ENCODE assay signal across 1 cellular context in the genomic region with DNA sequence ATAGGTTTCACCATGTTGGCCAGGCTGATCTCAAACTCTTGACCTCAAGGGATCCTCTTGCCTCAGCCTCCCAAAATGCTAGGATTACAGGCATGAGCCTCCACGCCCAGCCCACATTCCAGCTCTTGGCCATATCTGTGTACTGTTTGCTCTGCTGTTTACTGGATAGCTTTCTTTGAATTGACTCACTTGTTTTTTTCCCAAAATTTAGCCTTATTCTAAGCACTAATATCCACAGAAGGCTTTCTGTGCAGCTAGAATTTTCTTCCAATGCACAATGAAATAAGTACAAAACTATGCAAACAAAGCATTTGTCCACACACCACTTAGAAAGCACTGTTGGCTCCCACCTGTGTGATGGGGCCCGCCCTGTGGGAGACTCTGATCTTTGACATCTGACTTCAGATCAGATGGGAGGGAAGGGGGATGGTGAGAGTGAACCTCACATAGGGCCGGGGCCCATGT.
TF ChIP-seq lines count a peak whose summit lies in the region.

No MANE protein-coding gene starts in this region.

TF ChIP-seq in HepG2, 621 proteins besides CTCF, POLR2A, EP300 and RAD21 (continued from another document and continues in another):
- TF ChIP-seq, protein P1, sequence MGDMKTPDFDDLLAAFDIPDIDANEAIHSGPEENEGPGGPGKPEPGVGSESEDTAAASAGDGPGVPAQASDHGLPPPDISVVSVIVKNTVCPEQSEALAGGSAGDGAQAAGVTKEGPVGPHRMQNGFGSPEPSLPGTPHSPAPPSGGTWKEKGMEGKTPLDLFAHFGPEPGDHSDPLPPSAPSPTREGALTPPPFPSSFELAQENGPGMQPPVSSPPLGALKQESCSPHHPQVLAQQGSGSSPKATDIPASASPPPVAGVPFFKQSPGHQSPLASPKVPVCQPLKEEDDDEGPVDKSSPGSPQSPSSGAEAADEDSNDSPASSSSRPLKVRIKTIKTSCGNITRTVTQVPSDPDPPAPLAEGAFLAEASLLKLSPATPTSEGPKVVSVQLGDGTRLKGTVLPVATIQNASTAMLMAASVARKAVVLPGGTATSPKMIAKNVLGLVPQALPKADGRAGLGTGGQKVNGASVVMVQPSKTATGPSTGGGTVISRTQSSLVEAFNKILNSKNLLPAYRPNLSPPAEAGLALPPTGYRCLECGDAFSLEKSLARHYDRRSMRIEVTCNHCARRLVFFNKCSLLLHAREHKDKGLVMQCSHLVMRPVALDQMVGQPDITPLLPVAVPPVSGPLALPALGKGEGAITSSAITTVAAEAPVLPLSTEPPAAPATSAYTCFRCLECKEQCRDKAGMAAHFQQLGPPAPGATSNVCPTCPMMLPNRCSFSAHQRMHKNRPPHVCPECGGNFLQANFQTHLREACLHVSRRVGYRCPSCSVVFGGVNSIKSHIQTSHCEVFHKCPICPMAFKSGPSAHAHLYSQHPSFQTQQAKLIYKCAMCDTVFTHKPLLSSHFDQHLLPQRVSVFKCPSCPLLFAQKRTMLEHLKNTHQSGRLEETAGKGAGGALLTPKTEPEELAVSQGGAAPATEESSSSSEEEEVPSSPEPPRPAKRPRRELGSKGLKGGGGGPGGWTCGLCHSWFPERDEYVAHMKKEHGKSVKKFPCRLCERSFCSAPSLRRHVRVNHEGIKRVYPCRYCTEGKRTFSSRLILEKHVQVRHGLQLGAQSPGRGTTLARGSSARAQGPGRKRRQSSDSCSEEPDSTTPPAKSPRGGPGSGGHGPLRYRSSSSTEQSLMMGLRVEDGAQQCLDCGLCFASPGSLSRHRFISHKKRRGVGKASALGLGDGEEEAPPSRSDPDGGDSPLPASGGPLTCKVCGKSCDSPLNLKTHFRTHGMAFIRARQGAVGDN (CRISPR knock-in tag; IDR thresholded peaks at IDR 0.05), result no peak
- no peak for TF ChIP-seq ZBTB8A (CRISPR knock-in tag; IDR thresholded peaks at IDR 0.05; ENCODE audit: borderline replicate concordance, low read depth)
- peak; percentile 21; the same call in 1 of the 2 replicates for TF ChIP-seq HMG20A (CRISPR knock-in tag; IDR thresholded peaks at IDR 0.05; ENCODE audit: borderline replicate concordance)
- no peak for TF ChIP-seq NFE2L2 (IDR thresholded peaks at IDR 0.05; ENCODE audit: low read length)
- TF ChIP-seq PITX1 (CRISPR knock-in tag; IDR thresholded peaks at IDR 0.05), result no peak; the same call in 1 of the 2 replicates
- no peak for TF ChIP-seq ZNF567 (CRISPR knock-in tag; IDR thresholded peaks at IDR 0.05; ENCODE audit: borderline replicate concordance)
- 0 out of 2 replicates have a peak, but pooled peaks have one; percentile 31 for TF ChIP-seq NCOA2 (CRISPR knock-in tag; IDR thresholded peaks at IDR 0.05)
- no peak for TF ChIP-seq SPEN (CRISPR knock-in tag; IDR thresholded peaks at IDR 0.05; ENCODE audit: low read depth)
- no peak for TF ChIP-seq IKZF1 (IDR thresholded peaks at IDR 0.05)
- TF ChIP-seq ZNF7 (CRISPR knock-in tag; IDR thresholded peaks at IDR 0.05), result peak; percentile 80
- no peak for TF ChIP-seq YEATS4 (CRISPR knock-in tag; IDR thresholded peaks at IDR 0.05; ENCODE audit: borderline replicate concordance)
- no peak for TF ChIP-seq HNRNPK (IDR thresholded peaks at IDR 0.05; ENCODE audit: low read depth, low read length, poor library complexity, severe bottlenecking)
- no peak for TF ChIP-seq SETDB1 (CRISPR knock-in tag; IDR thresholded peaks at IDR 0.05; ENCODE audit: borderline replicate concordance)
- TF ChIP-seq ZNF552 (CRISPR knock-in tag; IDR thresholded peaks at IDR 0.05; ENCODE audit: borderline replicate concordance), result no peak
- peak; percentile 72; the same call in 1 of the 2 replicates for TF ChIP-seq BCL6 (CRISPR knock-in tag; IDR thresholded peaks at IDR 0.05)
- TF ChIP-seq ZNF253 (CRISPR knock-in tag; IDR thresholded peaks at IDR 0.05; ENCODE audit: borderline replicate concordance), result no peak
- TF ChIP-seq GABPB1 (CRISPR knock-in tag; IDR thresholded peaks at IDR 0.05), result no peak
- TF ChIP-seq ZNF12 (CRISPR knock-in tag; IDR thresholded peaks at IDR 0.05), result no peak
- no peak for TF ChIP-seq SMAD1 (CRISPR knock-in tag; IDR thresholded peaks at IDR 0.05; ENCODE audit: borderline replicate concordance, low read depth)
- peak; percentile 17; the same call in 1 of the 2 replicates for TF ChIP-seq ZNF317 (CRISPR knock-in tag; IDR thresholded peaks at IDR 0.05)
- TF ChIP-seq ZNF777 (CRISPR knock-in tag; IDR thresholded peaks at IDR 0.05), result no peak
- TF ChIP-seq NAIF1 (CRISPR knock-in tag; IDR thresholded peaks at IDR 0.05; ENCODE audit: borderline replicate concordance), result no peak
- TF ChIP-seq, protein P2, sequence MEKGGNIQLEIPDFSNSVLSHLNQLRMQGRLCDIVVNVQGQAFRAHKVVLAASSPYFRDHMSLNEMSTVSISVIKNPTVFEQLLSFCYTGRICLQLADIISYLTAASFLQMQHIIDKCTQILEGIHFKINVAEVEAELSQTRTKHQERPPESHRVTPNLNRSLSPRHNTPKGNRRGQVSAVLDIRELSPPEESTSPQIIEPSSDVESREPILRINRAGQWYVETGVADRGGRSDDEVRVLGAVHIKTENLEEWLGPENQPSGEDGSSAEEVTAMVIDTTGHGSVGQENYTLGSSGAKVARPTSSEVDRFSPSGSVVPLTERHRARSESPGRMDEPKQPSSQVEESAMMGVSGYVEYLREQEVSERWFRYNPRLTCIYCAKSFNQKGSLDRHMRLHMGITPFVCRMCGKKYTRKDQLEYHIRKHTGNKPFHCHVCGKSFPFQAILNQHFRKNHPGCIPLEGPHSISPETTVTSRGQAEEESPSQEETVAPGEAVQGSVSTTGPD (CRISPR knock-in tag; IDR thresholded peaks at IDR 0.05), result no peak
- TF ChIP-seq HNF4A (CRISPR knock-in tag; IDR thresholded peaks at IDR 0.05), result peak; percentile 83
- TF ChIP-seq SUZ12 (IDR thresholded peaks at IDR 0.05; ENCODE audit: low read depth, low read length), result no peak
- TF ChIP-seq TRIM24 (CRISPR knock-in tag; IDR thresholded peaks at IDR 0.05), result no peak
- no peak for TF ChIP-seq PCBP2 (optimal IDR thresholded peaks at IDR 0.05; ENCODE audit: low read depth, low read length, poor library complexity, severe bottlenecking)
- TF ChIP-seq ZNF34 (CRISPR knock-in tag; IDR thresholded peaks at IDR 0.05; ENCODE audit: borderline replicate concordance), result no peak
- no peak for TF ChIP-seq SOX6 (IDR thresholded peaks at IDR 0.05)
- peak; percentile 85 for TF ChIP-seq SOX6 (CRISPR knock-in tag; IDR thresholded peaks at IDR 0.05)
- TF ChIP-seq, protein P3, sequence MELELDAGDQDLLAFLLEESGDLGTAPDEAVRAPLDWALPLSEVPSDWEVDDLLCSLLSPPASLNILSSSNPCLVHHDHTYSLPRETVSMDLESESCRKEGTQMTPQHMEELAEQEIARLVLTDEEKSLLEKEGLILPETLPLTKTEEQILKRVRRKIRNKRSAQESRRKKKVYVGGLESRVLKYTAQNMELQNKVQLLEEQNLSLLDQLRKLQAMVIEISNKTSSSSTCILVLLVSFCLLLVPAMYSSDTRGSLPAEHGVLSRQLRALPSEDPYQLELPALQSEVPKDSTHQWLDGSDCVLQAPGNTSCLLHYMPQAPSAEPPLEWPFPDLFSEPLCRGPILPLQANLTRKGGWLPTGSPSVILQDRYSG (CRISPR knock-in tag; IDR thresholded peaks at IDR 0.05), result no peak
- TF ChIP-seq, protein P4, sequence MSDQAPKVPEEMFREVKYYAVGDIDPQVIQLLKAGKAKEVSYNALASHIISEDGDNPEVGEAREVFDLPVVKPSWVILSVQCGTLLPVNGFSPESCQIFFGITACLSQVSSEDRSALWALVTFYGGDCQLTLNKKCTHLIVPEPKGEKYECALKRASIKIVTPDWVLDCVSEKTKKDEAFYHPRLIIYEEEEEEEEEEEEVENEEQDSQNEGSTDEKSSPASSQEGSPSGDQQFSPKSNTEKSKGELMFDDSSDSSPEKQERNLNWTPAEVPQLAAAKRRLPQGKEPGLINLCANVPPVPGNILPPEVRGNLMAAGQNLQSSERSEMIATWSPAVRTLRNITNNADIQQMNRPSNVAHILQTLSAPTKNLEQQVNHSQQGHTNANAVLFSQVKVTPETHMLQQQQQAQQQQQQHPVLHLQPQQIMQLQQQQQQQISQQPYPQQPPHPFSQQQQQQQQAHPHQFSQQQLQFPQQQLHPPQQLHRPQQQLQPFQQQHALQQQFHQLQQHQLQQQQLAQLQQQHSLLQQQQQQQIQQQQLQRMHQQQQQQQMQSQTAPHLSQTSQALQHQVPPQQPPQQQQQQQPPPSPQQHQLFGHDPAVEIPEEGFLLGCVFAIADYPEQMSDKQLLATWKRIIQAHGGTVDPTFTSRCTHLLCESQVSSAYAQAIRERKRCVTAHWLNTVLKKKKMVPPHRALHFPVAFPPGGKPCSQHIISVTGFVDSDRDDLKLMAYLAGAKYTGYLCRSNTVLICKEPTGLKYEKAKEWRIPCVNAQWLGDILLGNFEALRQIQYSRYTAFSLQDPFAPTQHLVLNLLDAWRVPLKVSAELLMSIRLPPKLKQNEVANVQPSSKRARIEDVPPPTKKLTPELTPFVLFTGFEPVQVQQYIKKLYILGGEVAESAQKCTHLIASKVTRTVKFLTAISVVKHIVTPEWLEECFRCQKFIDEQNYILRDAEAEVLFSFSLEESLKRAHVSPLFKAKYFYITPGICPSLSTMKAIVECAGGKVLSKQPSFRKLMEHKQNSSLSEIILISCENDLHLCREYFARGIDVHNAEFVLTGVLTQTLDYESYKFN (CRISPR knock-in tag; conservative IDR thresholded peaks at IDR 0.05), result peak; percentile 75
- TF ChIP-seq, protein P5, sequence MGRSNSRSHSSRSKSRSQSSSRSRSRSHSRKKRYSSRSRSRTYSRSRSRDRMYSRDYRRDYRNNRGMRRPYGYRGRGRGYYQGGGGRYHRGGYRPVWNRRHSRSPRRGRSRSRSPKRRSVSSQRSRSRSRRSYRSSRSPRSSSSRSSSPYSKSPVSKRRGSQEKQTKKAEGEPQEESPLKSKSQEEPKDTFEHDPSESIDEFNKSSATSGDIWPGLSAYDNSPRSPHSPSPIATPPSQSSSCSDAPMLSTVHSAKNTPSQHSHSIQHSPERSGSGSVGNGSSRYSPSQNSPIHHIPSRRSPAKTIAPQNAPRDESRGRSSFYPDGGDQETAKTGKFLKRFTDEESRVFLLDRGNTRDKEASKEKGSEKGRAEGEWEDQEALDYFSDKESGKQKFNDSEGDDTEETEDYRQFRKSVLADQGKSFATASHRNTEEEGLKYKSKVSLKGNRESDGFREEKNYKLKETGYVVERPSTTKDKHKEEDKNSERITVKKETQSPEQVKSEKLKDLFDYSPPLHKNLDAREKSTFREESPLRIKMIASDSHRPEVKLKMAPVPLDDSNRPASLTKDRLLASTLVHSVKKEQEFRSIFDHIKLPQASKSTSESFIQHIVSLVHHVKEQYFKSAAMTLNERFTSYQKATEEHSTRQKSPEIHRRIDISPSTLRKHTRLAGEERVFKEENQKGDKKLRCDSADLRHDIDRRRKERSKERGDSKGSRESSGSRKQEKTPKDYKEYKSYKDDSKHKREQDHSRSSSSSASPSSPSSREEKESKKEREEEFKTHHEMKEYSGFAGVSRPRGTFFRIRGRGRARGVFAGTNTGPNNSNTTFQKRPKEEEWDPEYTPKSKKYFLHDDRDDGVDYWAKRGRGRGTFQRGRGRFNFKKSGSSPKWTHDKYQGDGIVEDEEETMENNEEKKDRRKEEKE (IDR thresholded peaks at IDR 0.05), result no peak
- TF ChIP-seq ZNF530 (CRISPR knock-in tag; IDR thresholded peaks at IDR 0.05; ENCODE audit: low read depth), result no peak
- TF ChIP-seq ZNF547 (CRISPR knock-in tag; IDR thresholded peaks at IDR 0.05), result no peak
- TF ChIP-seq EHMT2 (IDR thresholded peaks at IDR 0.05; ENCODE audit: borderline replicate concordance, low read depth, low read length), result 0 out of 2 replicates have a peak, but pooled peaks have one; percentile 14
- peak; percentile 27 to 71; a peak in 3 of 4 replicates for TF ChIP-seq NR2F1 (CRISPR knock-in tag; IDR thresholded peaks at IDR 0.05)
- TF ChIP-seq, protein P6, sequence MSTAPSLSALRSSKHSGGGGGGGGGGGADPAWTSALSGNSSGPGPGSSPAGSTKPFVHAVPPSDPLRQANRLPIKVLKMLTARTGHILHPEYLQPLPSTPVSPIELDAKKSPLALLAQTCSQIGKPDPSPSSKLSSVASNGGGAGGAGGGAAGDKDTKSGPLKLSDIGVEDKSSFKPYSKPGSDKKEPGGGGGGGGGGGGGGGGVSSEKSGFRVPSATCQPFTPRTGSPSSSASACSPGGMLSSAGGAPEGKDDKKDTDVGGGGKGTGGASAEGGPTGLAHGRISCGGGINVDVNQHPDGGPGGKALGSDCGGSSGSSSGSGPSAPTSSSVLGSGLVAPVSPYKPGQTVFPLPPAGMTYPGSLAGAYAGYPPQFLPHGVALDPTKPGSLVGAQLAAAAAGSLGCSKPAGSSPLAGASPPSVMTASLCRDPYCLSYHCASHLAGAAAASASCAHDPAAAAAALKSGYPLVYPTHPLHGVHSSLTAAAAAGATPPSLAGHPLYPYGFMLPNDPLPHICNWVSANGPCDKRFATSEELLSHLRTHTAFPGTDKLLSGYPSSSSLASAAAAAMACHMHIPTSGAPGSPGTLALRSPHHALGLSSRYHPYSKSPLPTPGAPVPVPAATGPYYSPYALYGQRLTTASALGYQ (CRISPR knock-in tag; IDR thresholded peaks at IDR 0.05), result no peak; the same call in 1 of the 2 replicates
- TF ChIP-seq, protein P7, sequence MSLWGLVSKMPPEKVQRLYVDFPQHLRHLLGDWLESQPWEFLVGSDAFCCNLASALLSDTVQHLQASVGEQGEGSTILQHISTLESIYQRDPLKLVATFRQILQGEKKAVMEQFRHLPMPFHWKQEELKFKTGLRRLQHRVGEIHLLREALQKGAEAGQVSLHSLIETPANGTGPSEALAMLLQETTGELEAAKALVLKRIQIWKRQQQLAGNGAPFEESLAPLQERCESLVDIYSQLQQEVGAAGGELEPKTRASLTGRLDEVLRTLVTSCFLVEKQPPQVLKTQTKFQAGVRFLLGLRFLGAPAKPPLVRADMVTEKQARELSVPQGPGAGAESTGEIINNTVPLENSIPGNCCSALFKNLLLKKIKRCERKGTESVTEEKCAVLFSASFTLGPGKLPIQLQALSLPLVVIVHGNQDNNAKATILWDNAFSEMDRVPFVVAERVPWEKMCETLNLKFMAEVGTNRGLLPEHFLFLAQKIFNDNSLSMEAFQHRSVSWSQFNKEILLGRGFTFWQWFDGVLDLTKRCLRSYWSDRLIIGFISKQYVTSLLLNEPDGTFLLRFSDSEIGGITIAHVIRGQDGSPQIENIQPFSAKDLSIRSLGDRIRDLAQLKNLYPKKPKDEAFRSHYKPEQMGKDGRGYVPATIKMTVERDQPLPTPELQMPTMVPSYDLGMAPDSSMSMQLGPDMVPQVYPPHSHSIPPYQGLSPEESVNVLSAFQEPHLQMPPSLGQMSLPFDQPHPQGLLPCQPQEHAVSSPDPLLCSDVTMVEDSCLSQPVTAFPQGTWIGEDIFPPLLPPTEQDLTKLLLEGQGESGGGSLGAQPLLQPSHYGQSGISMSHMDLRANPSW (CRISPR knock-in tag; IDR thresholded peaks at IDR 0.05; ENCODE audit: borderline replicate concordance), result no peak
- TF ChIP-seq MED8 (CRISPR knock-in tag; IDR thresholded peaks at IDR 0.05; ENCODE audit: insufficient replicate concordance), result no peak
- TF ChIP-seq ZNF788 (CRISPR knock-in tag; IDR thresholded peaks at IDR 0.05; ENCODE audit: borderline replicate concordance), result no peak
- TF ChIP-seq, protein P8, sequence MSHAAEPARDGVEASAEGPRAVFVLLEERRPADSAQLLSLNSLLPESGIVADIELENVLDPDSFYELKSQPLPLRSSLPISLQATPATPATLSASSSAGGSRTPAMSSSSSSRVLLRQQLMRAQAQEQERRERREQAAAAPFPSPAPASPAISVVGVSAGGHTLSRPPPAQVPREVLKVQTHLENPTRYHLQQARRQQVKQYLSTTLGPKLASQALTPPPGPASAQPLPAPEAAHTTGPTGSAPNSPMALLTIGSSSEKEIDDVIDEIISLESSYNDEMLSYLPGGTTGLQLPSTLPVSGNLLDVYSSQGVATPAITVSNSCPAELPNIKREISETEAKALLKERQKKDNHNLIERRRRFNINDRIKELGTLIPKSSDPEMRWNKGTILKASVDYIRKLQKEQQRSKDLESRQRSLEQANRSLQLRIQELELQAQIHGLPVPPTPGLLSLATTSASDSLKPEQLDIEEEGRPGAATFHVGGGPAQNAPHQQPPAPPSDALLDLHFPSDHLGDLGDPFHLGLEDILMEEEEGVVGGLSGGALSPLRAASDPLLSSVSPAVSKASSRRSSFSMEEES (CRISPR knock-in tag; IDR thresholded peaks at IDR 0.05), result peak; percentile 14; the same call in 1 of the 2 replicates
- TF ChIP-seq FOXK2 (IDR thresholded peaks at IDR 0.05), result no peak
- TF ChIP-seq ZNF713 (CRISPR knock-in tag; IDR thresholded peaks at IDR 0.05), result no peak
